ENCODE assay signal across 1 cellular context in genomic region chr1:16187748-16188401, GRCh38.
A peak's percentile ranks its signal among the peaks of the same experiment; 100 is the strongest.
TF ChIP-seq lines count a peak whose summit lies in the region.

No MANE protein-coding gene starts in this region.

TF ChIP-seq in HepG2, 621 proteins besides CTCF, POLR2A, EP300 and RAD21 (continued from another document and continues in another):
- TF ChIP-seq SIX4 (CRISPR knock-in tag; IDR thresholded peaks at IDR 0.05) (no peak), ZBTB2 (CRISPR knock-in tag; IDR thresholded peaks at IDR 0.05; ENCODE audit: low read depth) (no peak), ZSCAN31 (CRISPR knock-in tag; IDR thresholded peaks at IDR 0.05; ENCODE audit: low read depth) (no peak), ZNF460 (CRISPR knock-in tag; IDR thresholded peaks at IDR 0.05; ENCODE audit: borderline replicate concordance) (no peak), HNF1A (IDR thresholded peaks at IDR 0.05; ENCODE audit: low read depth) (no peak), HNF1A (CRISPR knock-in tag; IDR thresholded peaks at IDR 0.05; ENCODE audit: borderline replicate concordance) (no peak), SRSF4 (IDR thresholded peaks at IDR 0.05; ENCODE audit: low read depth, low read length, poor library complexity, severe bottlenecking) (no peak), ZNF34 (CRISPR knock-in tag; IDR thresholded peaks at IDR 0.05; ENCODE audit: borderline replicate concordance) (no peak), SCMH1 (CRISPR knock-in tag; IDR thresholded peaks at IDR 0.05; ENCODE audit: borderline replicate concordance) (no peak), ZNF407 (CRISPR knock-in tag; IDR thresholded peaks at IDR 0.05; ENCODE audit: not compliant biosample characterization) (no peak), ZMYM2 (CRISPR knock-in tag; IDR thresholded peaks at IDR 0.05) (no peak), ZNF510 (CRISPR knock-in tag; IDR thresholded peaks at IDR 0.05; ENCODE audit: low read depth) (no peak), SRF (IDR thresholded peaks at IDR 0.05; ENCODE audit: low read depth, low read length) (no peak), BCL6 (CRISPR knock-in tag; IDR thresholded peaks at IDR 0.05) (peak; percentile 33; the same call in 1 of the 2 replicates), HOXA9 (CRISPR knock-in tag; IDR thresholded peaks at IDR 0.05; ENCODE audit: borderline replicate concordance) (no peak), ZNF879 (CRISPR knock-in tag; IDR thresholded peaks at IDR 0.05) (no peak), TFDP2 (CRISPR knock-in tag; IDR thresholded peaks at IDR 0.05) (no peak), ZC3H4 (CRISPR knock-in tag; IDR thresholded peaks at IDR 0.05; ENCODE audit: borderline replicate concordance) (no peak), RNF219 (CRISPR knock-in tag; IDR thresholded peaks at IDR 0.05) (no peak), REL (CRISPR knock-in tag; conservative IDR thresholded peaks at IDR 0.05) (no peak), ZNF503 (CRISPR knock-in tag; IDR thresholded peaks at IDR 0.05) (no peak), MAF1 (CRISPR knock-in tag; IDR thresholded peaks at IDR 0.05; ENCODE audit: borderline replicate concordance) (no peak), E2F5 (CRISPR knock-in tag; conservative IDR thresholded peaks at IDR 0.05) (no peak), DPF2 (CRISPR knock-in tag; IDR thresholded peaks at IDR 0.05; ENCODE audit: borderline replicate concordance, low read depth) (no peak), FOXA1 (IDR thresholded peaks at IDR 0.05) (no peak), FOXA1 (CRISPR knock-in tag; IDR thresholded peaks at IDR 0.05) (no peak), ZGPAT (CRISPR knock-in tag; IDR thresholded peaks at IDR 0.05) (0 out of 2 replicates have a peak, but pooled peaks have one; percentile 29), SKIL (CRISPR knock-in tag; IDR thresholded peaks at IDR 0.05; ENCODE audit: borderline replicate concordance) (no peak), NFYB (CRISPR knock-in tag; IDR thresholded peaks at IDR 0.05) (no peak), TCF7L2 (IDR thresholded peaks at IDR 0.05; ENCODE audit: low read depth, low read length) (no peak), ZNF205 (CRISPR knock-in tag; IDR thresholded peaks at IDR 0.05) (0 out of 2 replicates have a peak, but pooled peaks have one; percentile 43)
